In genomic region chr20:33991498-33991897, GRCh38 we compare ENCODE assay signal across 2 cellular contexts.
TF ChIP-seq lines count a peak whose summit lies in the region.

No MANE protein-coding gene starts in this region.

TF ChIP-seq in GM12878, 131 proteins besides CTCF, POLR2A, EP300 and RAD21 (continued from another document):
- peak; percentile 69; the same call in 1 of the 2 replicates for TF ChIP-seq SPI1 (IDR thresholded peaks at IDR 0.05; ENCODE audit: borderline replicate concordance, insufficient read depth, low read depth, low read length)
- no peak for TF ChIP-seq RBBP5 (conservative IDR thresholded peaks at IDR 0.05)
- TF ChIP-seq, protein P1, sequence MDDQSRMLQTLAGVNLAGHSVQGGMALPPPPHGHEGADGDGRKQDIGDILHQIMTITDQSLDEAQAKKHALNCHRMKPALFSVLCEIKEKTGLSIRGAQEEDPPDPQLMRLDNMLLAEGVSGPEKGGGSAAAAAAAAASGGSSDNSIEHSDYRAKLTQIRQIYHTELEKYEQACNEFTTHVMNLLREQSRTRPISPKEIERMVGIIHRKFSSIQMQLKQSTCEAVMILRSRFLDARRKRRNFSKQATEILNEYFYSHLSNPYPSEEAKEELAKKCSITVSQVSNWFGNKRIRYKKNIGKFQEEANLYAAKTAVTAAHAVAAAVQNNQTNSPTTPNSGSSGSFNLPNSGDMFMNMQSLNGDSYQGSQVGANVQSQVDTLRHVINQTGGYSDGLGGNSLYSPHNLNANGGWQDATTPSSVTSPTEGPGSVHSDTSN (IDR thresholded peaks at IDR 0.05; ENCODE audit: insufficient replicate concordance, low read depth, low read length) = no peak
- no peak for TF ChIP-seq CEBPB (IDR thresholded peaks at IDR 0.05; ENCODE audit: borderline replicate concordance in 1 of 2, low read depth in 2 of 2, low read length in 2 of 2)
- TF ChIP-seq SP1 (IDR thresholded peaks at IDR 0.05; ENCODE audit: low read depth, low read length) = no peak
- TF ChIP-seq NR2F1 (conservative IDR thresholded peaks at IDR 0.05) = no peak
- TF ChIP-seq, protein P2, sequence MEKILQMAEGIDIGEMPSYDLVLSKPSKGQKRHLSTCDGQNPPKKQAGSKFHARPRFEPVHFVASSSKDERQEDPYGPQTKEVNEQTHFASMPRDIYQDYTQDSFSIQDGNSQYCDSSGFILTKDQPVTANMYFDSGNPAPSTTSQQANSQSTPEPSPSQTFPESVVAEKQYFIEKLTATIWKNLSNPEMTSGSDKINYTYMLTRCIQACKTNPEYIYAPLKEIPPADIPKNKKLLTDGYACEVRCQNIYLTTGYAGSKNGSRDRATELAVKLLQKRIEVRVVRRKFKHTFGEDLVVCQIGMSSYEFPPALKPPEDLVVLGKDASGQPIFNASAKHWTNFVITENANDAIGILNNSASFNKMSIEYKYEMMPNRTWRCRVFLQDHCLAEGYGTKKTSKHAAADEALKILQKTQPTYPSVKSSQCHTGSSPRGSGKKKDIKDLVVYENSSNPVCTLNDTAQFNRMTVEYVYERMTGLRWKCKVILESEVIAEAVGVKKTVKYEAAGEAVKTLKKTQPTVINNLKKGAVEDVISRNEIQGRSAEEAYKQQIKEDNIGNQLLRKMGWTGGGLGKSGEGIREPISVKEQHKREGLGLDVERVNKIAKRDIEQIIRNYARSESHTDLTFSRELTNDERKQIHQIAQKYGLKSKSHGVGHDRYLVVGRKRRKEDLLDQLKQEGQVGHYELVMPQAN (conservative IDR thresholded peaks at IDR 0.05) = no peak
TF ChIP-seq in GM12878: peak in this region for 1.

TF ChIP-seq in neural cell, 6 proteins besides CTCF, POLR2A, EP300 and RAD21 (continued from another document):
- TF ChIP-seq SMC3 (conservative IDR thresholded peaks at IDR 0.05; ENCODE audit: poor library complexity) (no peak), TAF1 (IDR thresholded peaks at IDR 0.05; ENCODE audit: low read depth) (no peak), REST (IDR thresholded peaks at IDR 0.05; ENCODE audit: borderline replicate concordance) (no peak), EZH2 (IDR thresholded peaks at IDR 0.05; ENCODE audit: borderline replicate concordance, insufficient read depth, low read length, poor library complexity, severe bottlenecking) (no peak)
